Comparison of ENCODE assay signal across 16 cellular contexts in genomic region chr11:57364851-57365660, GRCh38. TPM values are rescaled to one million over a fixed set of nuclear protein-coding genes. Genes with fewer than 3 reads are reported as not detected.
DNase-seq lines count a peak whose midpoint lies in the region; TF ChIP-seq lines count a peak whose summit lies in the region.
"Had no signal": no experiment of that assay in that cellular context is flagged by ENCODE, and none has a peak within 500 bp of the region (broad histone marks: within the 10 kb centered on the region; RNA-seq: fewer than 3 reads in every experiment).

No MANE protein-coding gene starts in this region.

- CTCF ChIA-PET in A673 (lab: Charles Lee) = no interaction called here

- DNase-seq in ELF-1 (ENCODE audit: low read depth, low spot score) (peak; percentile 83), glutamatergic neuron (no peak), neural progenitor cell (ENCODE audit: low spot score) (peak; percentile 32), NCI-H2081 (lab: John Stamatoyannopoulos, UW) (no peak), NCI-H345 treated with DMSO at 0.1 percent for 48 hours (lab: John Stamatoyannopoulos, UW; ENCODE audit: unreplicated experiment) (no peak), A673 (ENCODE audit: low spot score) (no peak)
- DNase-seq: DMS 273 treated with DMSO at 0.1 percent for 48 hours, GF-D8, Karpas-422, MG63, NCI-H1092 treated with DMSO at 0.1 percent for 48 hours, NCI-H1694 treated with DMSO at 0.1 percent for 48 hours, NCI-H226 had no signal

- no peak overlapping the region for H3K9ac ChIP-seq in HUES48 (ENCODE audit: low read depth, low read length)
- H3K9ac ChIP-seq in neural progenitor cell = no peak overlapping the region

- H3K4me1 Mint-ChIP-seq in glutamatergic neuron (ENCODE audit: low read depth, unreplicated experiment) = peaks cover 2% of the 10 kb centered on the region
- H3K4me1 Mint-ChIP-seq in neural progenitor cell = peaks cover 35% of the 10 kb centered on the region

- intact Hi-C loops in A673 (cut with micrococcal nuclease; ENCODE audit: unreplicated experiment) = no loop called here

- peaks cover 17% of the 10 kb centered on the region for H3K9me3 Mint-ChIP-seq in glutamatergic neuron (ENCODE audit: unreplicated experiment)
- peaks cover 7% of the 10 kb centered on the region for H3K9me3 Mint-ChIP-seq in neural progenitor cell

- H3K36me3 ChIP-seq in HUES48 (ENCODE audit: control insufficient read depth, insufficient read depth, low read length) (no peaks in the 10 kb centered on the region), neural progenitor cell (no peaks in the 10 kb centered on the region), A673 (ENCODE audit: insufficient read depth, low read length, poor library complexity, severe bottlenecking) (no peaks in the 10 kb centered on the region)
- H3K36me3 ChIP-seq: MG63 had no signal

- POLR2A ChIA-PET in A673 (lab: Charles Lee; ENCODE audit: low non-redundant PET) = interaction anchor here (0.6 kb wide), 1 partner anchor 343 kb away, joined by 5 read pairs; no protein-coding TSS in a partner anchor

- H3K4me2 ChIP-seq in neural progenitor cell = peak overlapping the region; percentile 42
- H3K4me2 ChIP-seq: A549 had no signal

- H2AFZ ChIP-seq in neural progenitor cell (replicated peaks) = peak overlapping the region; percentile 82

- peak overlapping the region; percentile 6 for H3K27ac Mint-ChIP-seq in glutamatergic neuron (ENCODE audit: unreplicated experiment)
- no peak overlapping the region for H3K27ac Mint-ChIP-seq in neural progenitor cell

- H3K9me3 ChIP-seq in HUES48 (ENCODE audit: control insufficient read depth, insufficient read depth, low read length) (no peaks in the 10 kb centered on the region), neural progenitor cell (ENCODE audit: low read depth) (no peaks in the 10 kb centered on the region), A673 (ENCODE audit: low read depth, low read length, poor library complexity, severe bottlenecking) (no peaks in the 10 kb centered on the region)
- H3K9me3 ChIP-seq: MG63 had no signal

- H3K4me1 ChIP-seq in HUES48 (ENCODE audit: control insufficient read depth, insufficient read depth, low read length) (peaks cover 21% of the 10 kb centered on the region), neural progenitor cell (peaks cover 26% of the 10 kb centered on the region), A673 (ENCODE audit: insufficient read depth, low read length, poor library complexity, severe bottlenecking) (no peaks in the 10 kb centered on the region)

- H3K36me3 Mint-ChIP-seq in glutamatergic neuron (ENCODE audit: unreplicated experiment) (peaks cover 32% of the 10 kb centered on the region), neural progenitor cell (no peaks in the 10 kb centered on the region)
- H3K36me3 Mint-ChIP-seq: CD14-positive monocyte had no signal

- TF ChIP-seq CTCF in glutamatergic neuron (IDR thresholded peaks at IDR 0.05; ENCODE audit: partially characterized antibody, unreplicated experiment) (no peak), neural progenitor cell (IDR thresholded peaks at IDR 0.05) (no peak), A673 (conservative IDR thresholded peaks at IDR 0.05; ENCODE audit: low read depth, low read length) (no peak)

- no peaks in the 10 kb centered on the region for H4K20me1 ChIP-seq in neural progenitor cell (ENCODE audit: low read depth)

- no peaks in the 10 kb centered on the region for H3K79me2 ChIP-seq in neural progenitor cell (ENCODE audit: low read depth)

- H3K27ac ChIP-seq in HUES48 (ENCODE audit: low read depth, low read length) = peak overlapping the region; percentile 31
- H3K27ac ChIP-seq in neural progenitor cell = no peak overlapping the region
- H3K27ac ChIP-seq in A673 (ENCODE audit: low read depth, low read length, poor library complexity, severe bottlenecking) = no peak overlapping the region

- no peak overlapping the region for H3K4me3 ChIP-seq in HUES48 (ENCODE audit: low read depth, low read length)
- no peak overlapping the region for H3K4me3 ChIP-seq in neural progenitor cell
- no peak overlapping the region for H3K4me3 ChIP-seq in A673 (ENCODE audit: low read depth, low read length, poor library complexity, severe bottlenecking)
- H3K4me3 ChIP-seq: A549, MG63 had no signal

- BruUV-seq in A673 (replicated peaks; lab: Mats Ljungman, UMichigan) = no TSS peak

- peaks cover 16% of the 10 kb centered on the region for H3K27me3 Mint-ChIP-seq in glutamatergic neuron (ENCODE audit: unreplicated experiment)
- peaks cover 10% of the 10 kb centered on the region for H3K27me3 Mint-ChIP-seq in neural progenitor cell (ENCODE audit: insufficient read depth, low read depth)

- H3K27me3 ChIP-seq in HUES48 (ENCODE audit: control insufficient read depth, insufficient read depth, low read length) (no peaks in the 10 kb centered on the region), neural progenitor cell (no peaks in the 10 kb centered on the region), A673 (replicated peaks; ENCODE audit: insufficient read depth, low read depth, low read length, poor library complexity) (peaks cover 3% of the 10 kb centered on the region)
- H3K27me3 ChIP-seq: MG63 had no signal

- H3K4me3 Mint-ChIP-seq in glutamatergic neuron (ENCODE audit: unreplicated experiment) (no peak overlapping the region), neural progenitor cell (peak overlapping the region; percentile 53)
- H3K4me3 Mint-ChIP-seq: CD14-positive monocyte had no signal

- H3F3A ChIP-seq in neural progenitor cell (ENCODE audit: low read depth) = peaks cover 10% of the 10 kb centered on the region

RNA-seq across cellular contexts. Expression of gene PRG3, which starts 15.9 kb away (rescaled TPM):
- total RNA-seq in glutamatergic neuron (ENCODE audit: unreplicated experiment) = not detected
- not detected in 2 replicates for total RNA-seq in neural progenitor cell (ENCODE audit: low replicate concordance)
- total RNA-seq in A673 (2021) = not detected in 2 replicates

RNA-seq across cellular contexts. Expression of gene PRG2, which starts 25.4 kb away (rescaled TPM):
- not detected for total RNA-seq in glutamatergic neuron (ENCODE audit: unreplicated experiment)
- not detected in 2 replicates for total RNA-seq in neural progenitor cell (ENCODE audit: low replicate concordance)
- not detected in 2 replicates for total RNA-seq in A673 (2021)

RNA-seq across cellular contexts. Expression of gene P2RX3, which starts 26.9 kb away (rescaled TPM):
- total RNA-seq in glutamatergic neuron (ENCODE audit: unreplicated experiment) (496 TPM), neural progenitor cell (ENCODE audit: low replicate concordance) (1.5 and 2.4 TPM in 2 replicates), A673 (2021) (not detected in 2 replicates)

RNA-seq across cellular contexts. Expression of gene SSRP1, which starts 29.4 kb away (rescaled TPM):
- 91.4 TPM for total RNA-seq in glutamatergic neuron (ENCODE audit: unreplicated experiment)
- 186 and 222 TPM in 2 replicates for total RNA-seq in neural progenitor cell (ENCODE audit: low replicate concordance)
- total RNA-seq in A673 (2021) = 393 and 399 TPM in 2 replicates

RNA-seq across cellular contexts. Expression of gene TNKS1BP1, which starts 40.3 kb away (rescaled TPM):
- total RNA-seq in glutamatergic neuron (ENCODE audit: unreplicated experiment) (198 TPM), neural progenitor cell (ENCODE audit: low replicate concordance) (11.7 and 45.1 TPM in 2 replicates), A673 (2021) (80.4 and 88.8 TPM in 2 replicates)

Comparison
In these comparisons a context has a peak if more than half of its experiments do, and no peak if none do; other contexts are left out.
1. DNase-seq: peak in ELF-1 (single experiment) and neural progenitor cell (single experiment); none in glutamatergic neuron (single experiment), NCI-H2081 (0 of 2), NCI-H345 treated with DMSO at 0.1 percent for 48 hours (single experiment) and A673 (single experiment).
2. RNA of gene P2RX3, which starts 26.9 kb away (total RNA-seq): 496 TPM in glutamatergic neuron (single experiment); 1.5 to 2.4 TPM in neural progenitor cell and not detected in A673; every median in the first group is over 100 times any median in the second.